ENCODE assay signal across 8 cellular contexts in genomic region chr14:89185919-89186849, GRCh38.
DNase-seq lines count a peak whose midpoint lies in the region; ATAC-seq and TF ChIP-seq lines count a peak whose summit lies in the region.

No MANE protein-coding gene starts in this region.

- DNase-seq in Right ventricle myocardium inferior (ENCODE audit: missing footprints) (no peak), cardiac septum (ENCODE audit: low spot score) (no peak), adipocyte (ENCODE audit: low read depth) (peak; percentile 36), hepatic stellate cell (ENCODE audit: low spot score) (peak; percentile 56), lower lobe of right lung (no peak)

- H3K9me3 ChIP-seq in adipocyte (ENCODE audit: control insufficient read depth, low read length), result no peaks in the 10 kb centered on the region
- no peaks in the 10 kb centered on the region for H3K9me3 ChIP-seq in lower lobe of right lung

- no peaks in the 10 kb centered on the region for H3K27me3 ChIP-seq in adipocyte (replicated peaks; ENCODE audit: control insufficient read depth, insufficient read depth, low read length)
- H3K27me3 ChIP-seq in lower lobe of right lung (ENCODE audit: low read depth), result no peaks in the 10 kb centered on the region

- no peak overlapping the region for H3K9ac ChIP-seq in adipocyte (ENCODE audit: low read length)

- peaks cover 22% of the 10 kb centered on the region for H3K36me3 ChIP-seq in adipocyte (ENCODE audit: control insufficient read depth, insufficient read depth, low read length, severe bottlenecking)
- peaks cover 9% of the 10 kb centered on the region for H3K36me3 ChIP-seq in lower lobe of right lung

- intact Hi-C loops in Right ventricle myocardium inferior (cut with DNase I), result loop anchor here (1.0 to 10.0 kb wide), 3 partner anchors 231 to 729 kb away; partner anchors contain the start of gene FOXN3
- intact Hi-C loops in cardiac septum (cut with DNase I), result no loop called here
- intact Hi-C loops in lower lobe of right lung (cut with DNase I), result no loop called here

- ATAC-seq in Right ventricle myocardium inferior (peak; percentile 43), HG03571 (IDR thresholded peaks at IDR 0.05; ENCODE audit: unreplicated experiment) (no peak), GM21526 (IDR thresholded peaks at IDR 0.05; ENCODE audit: low FRiP score, unreplicated experiment) (no peak), lower lobe of right lung (no peak), GM21360 (IDR thresholded peaks at IDR 0.05; ENCODE audit: unreplicated experiment) (no peak)

- H3K4me3 ChIP-seq in adipocyte (ENCODE audit: low read length), result no peak overlapping the region
- H3K4me3 ChIP-seq in lower lobe of right lung, result no peak overlapping the region

- no peak for TF ChIP-seq CTCF in lower lobe of right lung (IDR thresholded peaks at IDR 0.05)

- H3K27ac ChIP-seq in lower lobe of right lung, result no peak overlapping the region

- H3K4me1 ChIP-seq in adipocyte (ENCODE audit: control insufficient read depth, insufficient read depth, low read length) (peaks cover 19% of the 10 kb centered on the region), lower lobe of right lung (no peaks in the 10 kb centered on the region)

Comparison
In these comparisons a context has a peak if more than half of its experiments do, and no peak if none do; other contexts are left out.
1. DNase-seq: peak in adipocyte (single experiment) and hepatic stellate cell (single experiment); none in Right ventricle myocardium inferior (single experiment), cardiac septum (single experiment) and lower lobe of right lung (single experiment).